In genomic region chr1:208225954-208226937, GRCh38 we compare ENCODE assay signal across 13 cellular contexts. TPM values are rescaled to one million over a fixed set of nuclear protein-coding genes. Genes with fewer than 3 reads are reported as not detected.
DNase-seq lines count a peak whose midpoint lies in the region; ATAC-seq and TF ChIP-seq lines count a peak whose summit lies in the region.
"Had no signal": no experiment of that assay in that cellular context is flagged by ENCODE, and none has a peak within 500 bp of the region (broad histone marks: within the 10 kb centered on the region; RNA-seq: fewer than 3 reads in every experiment).

No MANE protein-coding gene starts in this region.

- no peaks in the 10 kb centered on the region for H3K4me1 Mint-ChIP-seq in stimulated activated memory B cell treated with anti-CD40 and anti-IgM and Interleukin-4, amounts not matched to agents 10 μg/mL and 1 μg/mL and 100 μg/mL, for 72 hours

- H3K27ac ChIP-seq in lower lobe of right lung (peak overlapping the region; percentile 33), gastrocnemius medialis (peak overlapping the region; percentile 22 to 65 (median 28)), Peyer's patch (no peak overlapping the region)

- no peaks in the 10 kb centered on the region for H3K9me3 Mint-ChIP-seq in stimulated activated memory B cell treated with anti-CD40 and anti-IgM and Interleukin-4, amounts not matched to agents 10 μg/mL and 1 μg/mL and 100 μg/mL, for 72 hours
- H3K9me3 Mint-ChIP-seq: naive thymus-derived CD8-positive, alpha-beta T cell had no signal

- DNase-seq in ELF-1 (ENCODE audit: low read depth, low spot score): peak; percentile 63
- DNase-seq in choroid plexus epithelial cell (ENCODE audit: low read depth): peak; percentile 65
- DNase-seq in lower lobe of right lung: no peak
- DNase-seq in gastrocnemius medialis: no peak
- DNase-seq in Peyer's patch: no peak
- DNase-seq in MG63: no peak
- DNase-seq: activated CD8-positive, alpha-beta memory T cell treated with anti-CD3 and anti-CD28 coated beads for 24 hours; AML-193; naive thymus-derived CD8-positive, alpha-beta T cell; NCI-H1694; NCI-H748 treated with DMSO at 0.1 percent for 48 hours had no signal

- H3K27me3 Mint-ChIP-seq in stimulated activated memory B cell treated with anti-CD40 and anti-IgM and Interleukin-4, amounts not matched to agents 10 μg/mL and 1 μg/mL and 100 μg/mL, for 72 hours: peaks cover 29% of the 10 kb centered on the region

- TF ChIP-seq CTCF in choroid plexus epithelial cell (conservative IDR thresholded peaks at IDR 0.05; ENCODE audit: low read depth, low read length) (no peak), lower lobe of right lung (IDR thresholded peaks at IDR 0.05) (no peak), gastrocnemius medialis (IDR thresholded peaks at IDR 0.05 in 4 of 5, conservative IDR thresholded peaks at IDR 0.05 in 1 of 5) (no peak), Peyer's patch (IDR thresholded peaks at IDR 0.05) (no peak)

- TF ChIP-seq POLR2A in gastrocnemius medialis (IDR thresholded peaks at IDR 0.05) (no peak), Peyer's patch (IDR thresholded peaks at IDR 0.05) (no peak)

- H3K4me3 ChIP-seq in choroid plexus epithelial cell (ENCODE audit: low read depth, low read length) (no peak overlapping the region), lower lobe of right lung (no peak overlapping the region), gastrocnemius medialis (no peak overlapping the region), Peyer's patch (no peak overlapping the region), MG63 (no peak overlapping the region)

- H3K4me1 ChIP-seq in lower lobe of right lung (peaks cover 88% of the 10 kb centered on the region), gastrocnemius medialis (peaks cover 50 to 58% of the 10 kb centered on the region in 2 donors), Peyer's patch (peaks cover 0 to 30% (median 0%) of the 10 kb centered on the region in 4 donors)

- ATAC-seq in lower lobe of right lung: no peak
- no peak for ATAC-seq in gastrocnemius medialis
- ATAC-seq in stimulated activated memory B cell treated with anti-CD40 and anti-IgM and Interleukin-4, amounts not matched to agents 10 μg/mL and 1 μg/mL and 100 μg/mL, for 72 hours: no peak
- no peak for ATAC-seq in GM21723 (IDR thresholded peaks at IDR 0.05; ENCODE audit: unreplicated experiment)
- ATAC-seq: naive thymus-derived CD8-positive, alpha-beta T cell had no signal

- intact Hi-C loops in lower lobe of right lung (cut with DNase I): no loop called here
- intact Hi-C loops in gastrocnemius medialis (cut with DNase I; ENCODE audit: low total_unique reads): no loop called here

- no peaks in the 10 kb centered on the region for H3K9me3 ChIP-seq in lower lobe of right lung
- no peaks in the 10 kb centered on the region for H3K9me3 ChIP-seq in gastrocnemius medialis
- no peaks in the 10 kb centered on the region for H3K9me3 ChIP-seq in Peyer's patch
- H3K9me3 ChIP-seq in MG63: no peaks in the 10 kb centered on the region

- H3K36me3 Mint-ChIP-seq in stimulated activated memory B cell treated with anti-CD40 and anti-IgM and Interleukin-4, amounts not matched to agents 10 μg/mL and 1 μg/mL and 100 μg/mL, for 72 hours: no peaks in the 10 kb centered on the region
- H3K36me3 Mint-ChIP-seq: naive thymus-derived CD8-positive, alpha-beta T cell had no signal

- no peak overlapping the region for H3K27ac Mint-ChIP-seq in stimulated activated memory B cell treated with anti-CD40 and anti-IgM and Interleukin-4, amounts not matched to agents 10 μg/mL and 1 μg/mL and 100 μg/mL, for 72 hours
- H3K27ac Mint-ChIP-seq: naive thymus-derived CD8-positive, alpha-beta T cell had no signal

- H3K27me3 ChIP-seq in lower lobe of right lung (ENCODE audit: low read depth) (no peaks in the 10 kb centered on the region), gastrocnemius medialis (no peaks in the 10 kb centered on the region), Peyer's patch (no peaks in the 10 kb centered on the region), MG63 (no peaks in the 10 kb centered on the region; the same call in 1 of the 2 replicates)

- no peak overlapping the region for H3K4me3 Mint-ChIP-seq in stimulated activated memory B cell treated with anti-CD40 and anti-IgM and Interleukin-4, amounts not matched to agents 10 μg/mL and 1 μg/mL and 100 μg/mL, for 72 hours
- H3K4me3 Mint-ChIP-seq: naive thymus-derived CD8-positive, alpha-beta T cell had no signal

- in situ Hi-C loops in gastrocnemius medialis (cut with MboI; ENCODE audit: low sequenced_read_pairs in 4 of 4): no loop called here

- H3K36me3 ChIP-seq in lower lobe of right lung (peaks cover 8% of the 10 kb centered on the region), gastrocnemius medialis (no peaks in the 10 kb centered on the region), Peyer's patch (no peaks in the 10 kb centered on the region), MG63 (no peaks in the 10 kb centered on the region)

RNA-seq across cellular contexts. Expression of gene PLXNA2, which starts 17.9 kb away (rescaled TPM):
- total RNA-seq in lower lobe of right lung (83.9 TPM), gastrocnemius medialis (10 to 100 TPM; 12.4 to 20.0 (median 16.2) TPM), Peyer's patch (10 to 100 TPM; 51.5 to 70.2 (median 62.5) TPM)
- 0.17 and 0.56 TPM in 2 replicates for total RNA-seq in MG63 (2014; rRNA removed; shearing (Covaris generic); ENCODE audit: low replicate concordance)

Comparison
In these comparisons a context has a peak if more than half of its experiments do, and no peak if none do; other contexts are left out.
1. DNase-seq: peak in ELF-1 (single experiment) and choroid plexus epithelial cell (single experiment); none in lower lobe of right lung (single experiment), gastrocnemius medialis (0 of 2), Peyer's patch (0 of 3) and MG63 (single experiment).
2. H3K27ac ChIP-seq: peak in lower lobe of right lung (single experiment) and gastrocnemius medialis (4 of 4); none in Peyer's patch (0 of 4).